ENCODE assay signal across 8 cellular contexts in genomic region chr9:128505414-128505765, GRCh38. TPM values are rescaled to one million over a fixed set of nuclear protein-coding genes. Genes with fewer than 3 reads are reported as not detected.
DNase-seq lines count a peak whose midpoint lies in the region; ATAC-seq and TF ChIP-seq lines count a peak whose summit lies in the region.

No MANE protein-coding gene starts in this region.

- H3K9me3 Mint-ChIP-seq in activated naive CD4-positive, alpha-beta T cell treated with anti-CD3 and anti-CD28 coated beads, Interleukin-2, amount 10 ng/mL, durations not matched to agents 7 days and 5 days, result no peaks in the 10 kb centered on the region
- no peaks in the 10 kb centered on the region for H3K9me3 Mint-ChIP-seq in activated naive CD8-positive, alpha-beta T cell treated with anti-CD3 and anti-CD28 coated beads, Interleukin-2, amount 10 ng/mL, durations not matched to agents 7 days and 5 days

- H3K4me1 ChIP-seq in transverse colon, result peaks cover 14 to 22% (median 20%) of the 10 kb centered on the region in 4 donors

- ATAC-seq in activated naive CD8-positive, alpha-beta T cell treated with anti-CD3 and anti-CD28 coated beads, Interleukin-2, amount 10 ng/mL, durations not matched to agents 7 days and 5 days (ENCODE audit: low read depth), result no peak
- ATAC-seq in HG03135 (IDR thresholded peaks at IDR 0.05; ENCODE audit: unreplicated experiment), result no peak

- TF ChIP-seq CTCF in transverse colon (IDR thresholded peaks at IDR 0.05), result no peak

- peak overlapping the region; percentile 98 for H3K27ac Mint-ChIP-seq in activated naive CD4-positive, alpha-beta T cell treated with anti-CD3 and anti-CD28 coated beads, Interleukin-2, amount 10 ng/mL, durations not matched to agents 7 days and 5 days
- peak overlapping the region; percentile 99 for H3K27ac Mint-ChIP-seq in activated naive CD8-positive, alpha-beta T cell treated with anti-CD3 and anti-CD28 coated beads, Interleukin-2, amount 10 ng/mL, durations not matched to agents 7 days and 5 days

- intact Hi-C loops in transverse colon (cut with DNase I; ENCODE audit: low total_unique reads), result loop anchor here (5.0 kb wide), 1 partner anchor 42 kb away; no protein-coding TSS in a partner anchor

- no peaks in the 10 kb centered on the region for H3K27me3 Mint-ChIP-seq in activated naive CD4-positive, alpha-beta T cell treated with anti-CD3 and anti-CD28 coated beads, Interleukin-2, amount 10 ng/mL, durations not matched to agents 7 days and 5 days
- no peaks in the 10 kb centered on the region for H3K27me3 Mint-ChIP-seq in activated naive CD8-positive, alpha-beta T cell treated with anti-CD3 and anti-CD28 coated beads, Interleukin-2, amount 10 ng/mL, durations not matched to agents 7 days and 5 days

- 26 to 33% methylated on average over 6 of the region's 6 CpGs for WGBS in transverse colon (ENCODE audit: low coverage in 1 of 2), 2 donors

- peaks cover 31% of the 10 kb centered on the region for H3K4me1 Mint-ChIP-seq in activated naive CD4-positive, alpha-beta T cell treated with anti-CD3 and anti-CD28 coated beads, Interleukin-2, amount 10 ng/mL, durations not matched to agents 7 days and 5 days
- peaks cover 19% of the 10 kb centered on the region for H3K4me1 Mint-ChIP-seq in activated naive CD8-positive, alpha-beta T cell treated with anti-CD3 and anti-CD28 coated beads, Interleukin-2, amount 10 ng/mL, durations not matched to agents 7 days and 5 days

- no peaks in the 10 kb centered on the region for H3K27me3 ChIP-seq in transverse colon

- peaks cover 0 to 10% (median 3%) of the 10 kb centered on the region in 4 donors for H3K36me3 ChIP-seq in transverse colon

- peak overlapping the region; percentile 79 to 93 (median 89) for H3K27ac ChIP-seq in transverse colon

- no peak for TF ChIP-seq POLR2A in transverse colon (IDR thresholded peaks at IDR 0.05)
- TF ChIP-seq POLR2A in erythroblast (IDR thresholded peaks at IDR 0.05; ENCODE audit: low read length), result no peak

- peak overlapping the region; percentile 100 for H3K4me3 Mint-ChIP-seq in activated naive CD4-positive, alpha-beta T cell treated with anti-CD3 and anti-CD28 coated beads, Interleukin-2, amount 10 ng/mL, durations not matched to agents 7 days and 5 days
- peak overlapping the region; percentile 100 for H3K4me3 Mint-ChIP-seq in activated naive CD8-positive, alpha-beta T cell treated with anti-CD3 and anti-CD28 coated beads, Interleukin-2, amount 10 ng/mL, durations not matched to agents 7 days and 5 days

- in situ Hi-C loops in transverse colon (cut with MboI; ENCODE audit: low pct_ligation_motif_present in 1 of 4, low pct_unique_long_range_greater_than_20kb in 1 of 4, low sequenced_read_pairs in 3 of 4), result no loop called here

- peaks cover 31% of the 10 kb centered on the region for H3K36me3 Mint-ChIP-seq in activated naive CD4-positive, alpha-beta T cell treated with anti-CD3 and anti-CD28 coated beads, Interleukin-2, amount 10 ng/mL, durations not matched to agents 7 days and 5 days
- peaks cover 20% of the 10 kb centered on the region for H3K36me3 Mint-ChIP-seq in activated naive CD8-positive, alpha-beta T cell treated with anti-CD3 and anti-CD28 coated beads, Interleukin-2, amount 10 ng/mL, durations not matched to agents 7 days and 5 days

- POLR2A ChIA-PET in activated naive CD8-positive, alpha-beta T cell treated with anti-CD3 and anti-CD28 coated beads, Interleukin-2, amount 10 ng/mL, durations not matched to agents 7 days and 5 days (lab: Charles Lee), result interaction anchor here (0.6 to 2.1 kb wide), 8 partner anchors 9 to 473 kb away, joined by 3 to 16 read pairs (median 3); partner anchors contain the start of genes SET, SPTAN1 and URM1

- no peak for TF ChIP-seq EP300 in transverse colon (IDR thresholded peaks at IDR 0.05; ENCODE audit: low read depth)

- CTCF ChIA-PET in activated naive CD4-positive, alpha-beta T cell treated with anti-CD3 and anti-CD28 coated beads, Interleukin-2, amount 10 ng/mL, durations not matched to agents 7 days and 5 days (lab: Charles Lee), result interaction anchor here (0.6 kb wide), 1 partner anchor 67 kb away, joined by 3 read pairs; no protein-coding TSS in a partner anchor

- peak overlapping the region in 3 of 4 donors; percentile 59 to 96 (median 68) for H3K4me3 ChIP-seq in transverse colon

- no peaks in the 10 kb centered on the region for H3K9me3 ChIP-seq in transverse colon

- DNase-seq in activated naive CD4-positive, alpha-beta T cell treated with anti-CD3 and anti-CD28 coated beads, Interleukin-2, amount 10 ng/mL, durations not matched to agents 7 days and 5 days, result no peak
- DNase-seq in activated naive CD4-positive, alpha-beta T cell treated with anti-CD3 and anti-CD28 coated beads, Interleukin-2, amount 50 U/mL, for 16 hours, result no peak
- DNase-seq in activated naive CD8-positive, alpha-beta T cell treated with anti-CD3 and anti-CD28 coated beads, Interleukin-2, amount 10 ng/mL, durations not matched to agents 7 days and 5 days, result no peak
- DNase-seq in kidney tubule cell (ENCODE audit: low spot score) (peak; percentile 49), transverse colon (no peak), erythroblast (lab: John Stamatoyannopoulos, UW) (no peak), GOT3 (lab: John Stamatoyannopoulos, UW) (no peak)

RNA-seq across cellular contexts. Expression of gene GLE1, which starts 0.9 kb away (rescaled TPM):
- 10 to 100 TPM; 39.3 to 41.6 TPM for total RNA-seq in activated naive CD8-positive, alpha-beta T cell treated with anti-CD3 and anti-CD28 coated beads, Interleukin-2, amount 10 ng/mL, durations not matched to agents 7 days and 5 days
- total RNA-seq in transverse colon, result 100 to 1,000 TPM in 1 of 4 donors, 10 to 100 TPM in 3; 24.3 to 120 (median 58.7) TPM

RNA-seq across cellular contexts. Expression of gene SPTAN1, which starts 47.0 kb away (rescaled TPM):
- total RNA-seq in activated naive CD8-positive, alpha-beta T cell treated with anti-CD3 and anti-CD28 coated beads, Interleukin-2, amount 10 ng/mL, durations not matched to agents 7 days and 5 days, result 100 to 1,000 TPM; 355 to 358 TPM
- 100 to 1,000 TPM; 234 to 464 (median 328) TPM for total RNA-seq in transverse colon

RNA-seq across cellular contexts. Expression of gene ODF2, which starts 49.6 kb away (rescaled TPM):
- 10 to 100 TPM; 64.9 to 65.0 TPM for total RNA-seq in activated naive CD8-positive, alpha-beta T cell treated with anti-CD3 and anti-CD28 coated beads, Interleukin-2, amount 10 ng/mL, durations not matched to agents 7 days and 5 days
- total RNA-seq in transverse colon, result 10 to 100 TPM; 13.2 to 62.3 (median 19.8) TPM
